In genomic region chr6:31243508-31243907, GRCh38 we compare ENCODE assay signal across 19 cellular contexts.
"Had no signal": no experiment of that assay in that cellular context is flagged by ENCODE, and none has a peak within 500 bp of the region (broad histone marks: within the 10 kb centered on the region; RNA-seq: fewer than 3 reads in every experiment).

No MANE protein-coding gene starts in this region.

- H3K4me3 Mint-ChIP-seq: activated CD8-positive, alpha-beta memory T cell treated with anti-CD3 and anti-CD28 coated beads, Interleukin-2, amount 10 ng/mL, durations not matched to agents 7 days and 5 days; activated naive CD4-positive, alpha-beta T cell treated with anti-CD3 and anti-CD28 coated beads for 36 hours; mesothelial cell of epicardium; nephron; stimulated activated memory B cell treated with anti-CD40 and anti-IgM and Interleukin-4, amounts not matched to agents 10 μg/mL and 1 μg/mL and 100 μg/mL, for 72 hours had no signal

- H3K36me3 Mint-ChIP-seq: mesothelial cell of epicardium had no signal

- H3K4me1 Mint-ChIP-seq: activated CD8-positive, alpha-beta memory T cell treated with anti-CD3 and anti-CD28 coated beads, Interleukin-2, amount 10 ng/mL, durations not matched to agents 7 days and 5 days; mesothelial cell of epicardium; nephron; stimulated activated memory B cell treated with anti-CD40 and anti-IgM and Interleukin-4, amounts not matched to agents 10 μg/mL and 1 μg/mL and 100 μg/mL, for 72 hours had no signal

- H3K27ac Mint-ChIP-seq: activated CD8-positive, alpha-beta memory T cell treated with anti-CD3 and anti-CD28 coated beads, Interleukin-2, amount 10 ng/mL, durations not matched to agents 7 days and 5 days; activated naive CD4-positive, alpha-beta T cell treated with anti-CD3 and anti-CD28 coated beads for 36 hours; activated T-helper 2 cell treated with anti-CD3 and anti-CD28 coated beads, Interferon-gamma antibody, Interleukin-2, Interleukin-4, amounts not matched to agents 10 μg/mL and 5 μg/mL and 100 μg/mL, durations not matched to agents 14 hours and 24 hours and 36 hours; mesothelial cell of epicardium; nephron; stimulated activated memory B cell treated with anti-CD40 and anti-IgM and Interleukin-4, amounts not matched to agents 10 μg/mL and 1 μg/mL and 100 μg/mL, for 72 hours had no signal

- DNase-seq: activated CD4-positive, alpha-beta T cell treated with anti-CD3 and anti-CD28 coated beads, Interleukin-2, amount 50 U/mL, for 4 hours; activated CD8-positive, alpha-beta memory T cell treated with anti-CD3 and anti-CD28 coated beads, Interleukin-2, amount 10 ng/mL, durations not matched to agents 7 days and 5 days; activated naive CD4-positive, alpha-beta T cell treated with anti-CD3 and anti-CD28 coated beads for 36 hours; body of pancreas; caudate nucleus; dorsolateral prefrontal cortex; glutamatergic neuron; hippocampal formation; sigmoid colon; spleen; stimulated activated CD4-positive, alpha-beta T cell treated with anti-CD3 and anti-CD28 coated beads, Interleukin-4, amount 100 ng/mL, for 4 hours; testis; upper lobe of left lung had no signal

- H3K27ac ChIP-seq: body of pancreas, dorsolateral prefrontal cortex, parathyroid adenoma, sigmoid colon, spleen, testis, upper lobe of left lung had no signal

- H3K4me3 ChIP-seq: body of pancreas, dorsolateral prefrontal cortex, lung, sigmoid colon, spleen, testis, upper lobe of left lung had no signal

- H3K27me3 ChIP-seq: body of pancreas, testis, upper lobe of left lung had no signal

- ATAC-seq: activated CD8-positive, alpha-beta memory T cell treated with anti-CD3 and anti-CD28 coated beads, Interleukin-2, amount 10 ng/mL, durations not matched to agents 7 days and 5 days; body of pancreas; stimulated activated memory B cell treated with anti-CD40 and anti-IgM and Interleukin-4, amounts not matched to agents 10 μg/mL and 1 μg/mL and 100 μg/mL, for 72 hours had no signal

- H3K9me3 ChIP-seq: body of pancreas, sigmoid colon, testis, upper lobe of left lung had no signal

- H3K36me3 ChIP-seq: sigmoid colon, spleen, upper lobe of left lung had no signal

- H3K4me1 ChIP-seq: body of pancreas, parathyroid adenoma, sigmoid colon, spleen, testis, upper lobe of left lung had no signal
